10 cellular contexts compared by ENCODE assay signal in genomic region chr15:51223771-51224229, GRCh38.
DNase-seq lines count a peak whose midpoint lies in the region; TF ChIP-seq lines count a peak whose summit lies in the region.
"Had no signal": no experiment of that assay in that cellular context is flagged by ENCODE, and none has a peak within 500 bp of the region (broad histone marks: within the 10 kb centered on the region; RNA-seq: fewer than 3 reads in every experiment).

No MANE protein-coding gene starts in this region.

- peaks cover 14% of the 10 kb centered on the region for H3K27me3 Mint-ChIP-seq in activated T-helper 1 cell treated with anti-CD3 and anti-CD28 coated beads, Interleukin-12 subunit alpha, Interleukin-12 subunit beta, Interleukin-2, Interleukin-4 antibody, amounts not matched to agents 30 ng/mL and 10 ng/mL and 1 ng/mL, durations not matched to agents 14 hours and 24 hours and 36 hours (ENCODE audit: insufficient read depth)

- peak; percentile 65 for DNase-seq in AG08396 (ENCODE audit: low spot score)
- DNase-seq in HS-27A (ENCODE audit: low read depth), result peak; percentile 87
- no peak for DNase-seq in activated T-helper 1 cell treated with anti-CD3 and anti-CD28 coated beads, Interleukin-12 subunit alpha, Interleukin-12 subunit beta, Interleukin-2, Interleukin-4 antibody, amounts not matched to agents 30 ng/mL and 10 ng/mL and 1 ng/mL, durations not matched to agents 14 hours and 24 hours and 36 hours (ENCODE audit: low spot score)
- peak; percentile 84 for DNase-seq in kidney tubule cell (ENCODE audit: low spot score)
- DNase-seq in GM10266 (ENCODE audit: extremely low spot score), result no peak
- DNase-seq in DMS114 treated with DMSO at 0.1 percent for 48 hours (lab: John Stamatoyannopoulos, UW; ENCODE audit: unreplicated experiment), result no peak
- no peak for DNase-seq in NCI-H1092 (lab: John Stamatoyannopoulos, UW)
- no peak for DNase-seq in activated CD4-positive, CD25-positive, alpha-beta regulatory T cell treated with anti-CD3 and anti-CD28 coated beads, Interleukin-2, amount 50 U/mL, for 72 hours
- DNase-seq: Caco-2 had no signal

- TF ChIP-seq CTCF in GM10266 (IDR thresholded peaks at IDR 0.05; ENCODE audit: control insufficient read depth, insufficient read depth, low read depth, missing control alignments), result no peak

- no peaks in the 10 kb centered on the region for H3K36me3 Mint-ChIP-seq in activated T-helper 1 cell treated with anti-CD3 and anti-CD28 coated beads, Interleukin-12 subunit alpha, Interleukin-12 subunit beta, Interleukin-2, Interleukin-4 antibody, amounts not matched to agents 30 ng/mL and 10 ng/mL and 1 ng/mL, durations not matched to agents 14 hours and 24 hours and 36 hours (ENCODE audit: low read depth)
- H3K36me3 Mint-ChIP-seq: activated naive CD8-positive, alpha-beta T cell had no signal

- no peak overlapping the region for H3K4me3 Mint-ChIP-seq in activated T-helper 1 cell treated with anti-CD3 and anti-CD28 coated beads, Interleukin-12 subunit alpha, Interleukin-12 subunit beta, Interleukin-2, Interleukin-4 antibody, amounts not matched to agents 30 ng/mL and 10 ng/mL and 1 ng/mL, durations not matched to agents 14 hours and 24 hours and 36 hours
- H3K4me3 Mint-ChIP-seq: activated naive CD8-positive, alpha-beta T cell had no signal

- peak overlapping the region; percentile 20 for H3K27ac Mint-ChIP-seq in activated T-helper 1 cell treated with anti-CD3 and anti-CD28 coated beads, Interleukin-12 subunit alpha, Interleukin-12 subunit beta, Interleukin-2, Interleukin-4 antibody, amounts not matched to agents 30 ng/mL and 10 ng/mL and 1 ng/mL, durations not matched to agents 14 hours and 24 hours and 36 hours
- H3K27ac Mint-ChIP-seq: activated naive CD8-positive, alpha-beta T cell had no signal

- H3K4me1 Mint-ChIP-seq in activated T-helper 1 cell treated with anti-CD3 and anti-CD28 coated beads, Interleukin-12 subunit alpha, Interleukin-12 subunit beta, Interleukin-2, Interleukin-4 antibody, amounts not matched to agents 30 ng/mL and 10 ng/mL and 1 ng/mL, durations not matched to agents 14 hours and 24 hours and 36 hours (ENCODE audit: low read depth), result peaks cover 24% of the 10 kb centered on the region

- intact Hi-C loops in activated T-helper 1 cell treated with anti-CD3 and anti-CD28 coated beads, Interleukin-12 subunit alpha, Interleukin-12 subunit beta, Interleukin-2, Interleukin-4 antibody, amounts not matched to agents 30 ng/mL and 10 ng/mL and 1 ng/mL, durations not matched to agents 14 hours and 24 hours and 36 hours (cut with micrococcal nuclease), result no loop called here

- no peaks in the 10 kb centered on the region for H3K9me3 Mint-ChIP-seq in activated T-helper 1 cell treated with anti-CD3 and anti-CD28 coated beads, Interleukin-12 subunit alpha, Interleukin-12 subunit beta, Interleukin-2, Interleukin-4 antibody, amounts not matched to agents 30 ng/mL and 10 ng/mL and 1 ng/mL, durations not matched to agents 14 hours and 24 hours and 36 hours

Comparison
In these comparisons a context has a peak if more than half of its experiments do, and no peak if none do; other contexts are left out.
1. DNase-seq: peak in AG08396 (single experiment), HS-27A (single experiment) and kidney tubule cell (single experiment); none in activated T-helper 1 cell treated with anti-CD3 and anti-CD28 coated beads, Interleukin-12 subunit alpha, Interleukin-12 subunit beta, Interleukin-2, Interleukin-4 antibody, amounts not matched to agents 30 ng/mL and 10 ng/mL and 1 ng/mL, durations not matched to agents 14 hours and 24 hours and 36 hours (single experiment), GM10266 (single experiment), DMS114 treated with DMSO at 0.1 percent for 48 hours (single experiment), NCI-H1092 (single experiment) and activated CD4-positive, CD25-positive, alpha-beta regulatory T cell treated with anti-CD3 and anti-CD28 coated beads, Interleukin-2, amount 50 U/mL, for 72 hours (single experiment).